Comparison of ENCODE assay signal across 1 cellular context in the genomic region with DNA sequence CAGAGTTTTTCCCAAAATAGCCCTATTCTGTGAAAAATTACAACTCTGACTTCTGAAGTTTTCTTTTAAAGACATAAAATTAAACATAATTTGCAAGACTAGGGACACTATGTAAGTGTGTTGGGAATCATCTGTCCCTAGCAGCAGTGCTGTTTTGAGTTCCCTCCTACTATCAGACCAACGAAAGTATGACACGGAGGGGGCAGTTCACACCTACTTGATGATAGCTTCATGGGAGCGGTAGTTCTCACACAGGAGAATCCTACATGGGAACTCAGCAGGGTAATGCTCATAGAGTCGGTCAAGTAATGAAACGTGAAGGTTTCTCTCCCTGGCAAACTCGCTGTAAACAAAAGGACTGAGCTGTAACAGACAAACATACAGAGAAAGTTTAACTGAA.
TF ChIP-seq lines count a peak whose summit lies in the region.

No MANE protein-coding gene starts in this region.

TF ChIP-seq in WTC11, 78 proteins besides CTCF, POLR2A, EP300 and RAD21:
- TF ChIP-seq ESRRA (CRISPR knock-in tag; IDR thresholded peaks at IDR 0.05; ENCODE audit: borderline replicate concordance) (no peak), MXD4 (CRISPR knock-in tag; IDR thresholded peaks at IDR 0.05; ENCODE audit: borderline replicate concordance) (no peak), ATF1 (CRISPR knock-in tag; IDR thresholded peaks at IDR 0.05) (no peak), GRHL2 (CRISPR knock-in tag; IDR thresholded peaks at IDR 0.05; ENCODE audit: insufficient replicate concordance, severe bottlenecking) (no peak), AR (CRISPR knock-in tag; IDR thresholded peaks at IDR 0.05) (no peak), ZSCAN18 (CRISPR knock-in tag; IDR thresholded peaks at IDR 0.05) (no peak), SMAD4 (CRISPR knock-in tag; IDR thresholded peaks at IDR 0.05) (no peak), NFATC4 (CRISPR knock-in tag; IDR thresholded peaks at IDR 0.05) (no peak), TEAD4 (CRISPR knock-in tag; IDR thresholded peaks at IDR 0.05) (no peak), CBFB (CRISPR knock-in tag; IDR thresholded peaks at IDR 0.05; ENCODE audit: low read depth) (no peak), SOX15 (CRISPR knock-in tag; IDR thresholded peaks at IDR 0.05) (no peak), IRF2 (CRISPR knock-in tag; IDR thresholded peaks at IDR 0.05; ENCODE audit: borderline replicate concordance, low read depth) (no peak), ERG (CRISPR knock-in tag; IDR thresholded peaks at IDR 0.05) (no peak), TP53 (CRISPR knock-in tag; IDR thresholded peaks at IDR 0.05) (no peak)
- TF ChIP-seq, protein P1, sequence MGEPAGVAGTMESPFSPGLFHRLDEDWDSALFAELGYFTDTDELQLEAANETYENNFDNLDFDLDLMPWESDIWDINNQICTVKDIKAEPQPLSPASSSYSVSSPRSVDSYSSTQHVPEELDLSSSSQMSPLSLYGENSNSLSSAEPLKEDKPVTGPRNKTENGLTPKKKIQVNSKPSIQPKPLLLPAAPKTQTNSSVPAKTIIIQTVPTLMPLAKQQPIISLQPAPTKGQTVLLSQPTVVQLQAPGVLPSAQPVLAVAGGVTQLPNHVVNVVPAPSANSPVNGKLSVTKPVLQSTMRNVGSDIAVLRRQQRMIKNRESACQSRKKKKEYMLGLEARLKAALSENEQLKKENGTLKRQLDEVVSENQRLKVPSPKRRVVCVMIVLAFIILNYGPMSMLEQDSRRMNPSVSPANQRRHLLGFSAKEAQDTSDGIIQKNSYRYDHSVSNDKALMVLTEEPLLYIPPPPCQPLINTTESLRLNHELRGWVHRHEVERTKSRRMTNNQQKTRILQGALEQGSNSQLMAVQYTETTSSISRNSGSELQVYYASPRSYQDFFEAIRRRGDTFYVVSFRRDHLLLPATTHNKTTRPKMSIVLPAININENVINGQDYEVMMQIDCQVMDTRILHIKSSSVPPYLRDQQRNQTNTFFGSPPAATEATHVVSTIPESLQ (CRISPR knock-in tag; IDR thresholded peaks at IDR 0.05), result no peak
- TF ChIP-seq, protein P2, sequence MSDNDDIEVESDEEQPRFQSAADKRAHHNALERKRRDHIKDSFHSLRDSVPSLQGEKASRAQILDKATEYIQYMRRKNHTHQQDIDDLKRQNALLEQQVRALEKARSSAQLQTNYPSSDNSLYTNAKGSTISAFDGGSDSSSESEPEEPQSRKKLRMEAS (CRISPR knock-in tag; IDR thresholded peaks at IDR 0.05), result no peak
- TF ChIP-seq, protein P3, sequence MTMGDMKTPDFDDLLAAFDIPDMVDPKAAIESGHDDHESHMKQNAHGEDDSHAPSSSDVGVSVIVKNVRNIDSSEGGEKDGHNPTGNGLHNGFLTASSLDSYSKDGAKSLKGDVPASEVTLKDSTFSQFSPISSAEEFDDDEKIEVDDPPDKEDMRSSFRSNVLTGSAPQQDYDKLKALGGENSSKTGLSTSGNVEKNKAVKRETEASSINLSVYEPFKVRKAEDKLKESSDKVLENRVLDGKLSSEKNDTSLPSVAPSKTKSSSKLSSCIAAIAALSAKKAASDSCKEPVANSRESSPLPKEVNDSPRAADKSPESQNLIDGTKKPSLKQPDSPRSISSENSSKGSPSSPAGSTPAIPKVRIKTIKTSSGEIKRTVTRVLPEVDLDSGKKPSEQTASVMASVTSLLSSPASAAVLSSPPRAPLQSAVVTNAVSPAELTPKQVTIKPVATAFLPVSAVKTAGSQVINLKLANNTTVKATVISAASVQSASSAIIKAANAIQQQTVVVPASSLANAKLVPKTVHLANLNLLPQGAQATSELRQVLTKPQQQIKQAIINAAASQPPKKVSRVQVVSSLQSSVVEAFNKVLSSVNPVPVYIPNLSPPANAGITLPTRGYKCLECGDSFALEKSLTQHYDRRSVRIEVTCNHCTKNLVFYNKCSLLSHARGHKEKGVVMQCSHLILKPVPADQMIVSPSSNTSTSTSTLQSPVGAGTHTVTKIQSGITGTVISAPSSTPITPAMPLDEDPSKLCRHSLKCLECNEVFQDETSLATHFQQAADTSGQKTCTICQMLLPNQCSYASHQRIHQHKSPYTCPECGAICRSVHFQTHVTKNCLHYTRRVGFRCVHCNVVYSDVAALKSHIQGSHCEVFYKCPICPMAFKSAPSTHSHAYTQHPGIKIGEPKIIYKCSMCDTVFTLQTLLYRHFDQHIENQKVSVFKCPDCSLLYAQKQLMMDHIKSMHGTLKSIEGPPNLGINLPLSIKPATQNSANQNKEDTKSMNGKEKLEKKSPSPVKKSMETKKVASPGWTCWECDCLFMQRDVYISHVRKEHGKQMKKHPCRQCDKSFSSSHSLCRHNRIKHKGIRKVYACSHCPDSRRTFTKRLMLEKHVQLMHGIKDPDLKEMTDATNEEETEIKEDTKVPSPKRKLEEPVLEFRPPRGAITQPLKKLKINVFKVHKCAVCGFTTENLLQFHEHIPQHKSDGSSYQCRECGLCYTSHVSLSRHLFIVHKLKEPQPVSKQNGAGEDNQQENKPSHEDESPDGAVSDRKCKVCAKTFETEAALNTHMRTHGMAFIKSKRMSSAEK (CRISPR knock-in tag; IDR thresholded peaks at IDR 0.05; ENCODE audit: borderline replicate concordance), result no peak
